ENCODE assay signal across 10 cellular contexts in genomic region chr10:58465641-58466040, GRCh38. TPM values are rescaled to one million over a fixed set of nuclear protein-coding genes. Genes with fewer than 3 reads are reported as not detected.
"Had no signal": no experiment of that assay in that cellular context is flagged by ENCODE, and none has a peak within 500 bp of the region (broad histone marks: within the 10 kb centered on the region; RNA-seq: fewer than 3 reads in every experiment).

No MANE protein-coding gene starts in this region.

- DNase-seq: activated CD4-positive, alpha-beta T cell treated with anti-CD3 and anti-CD28 coated beads, Interleukin-2, amount 50 U/mL, for 4 hours; activated gamma-delta T cell; activated T-cell treated with anti-CD3 and anti-CD28 coated beads, Interleukin-2, amount 50 U/mL, for 72 hours; effector CD8-positive, alpha-beta T cell; stimulated activated CD4-positive, alpha-beta T cell treated with anti-CD3 and anti-CD28 coated beads, Interleukin-12 subunit alpha, Interleukin-12 subunit beta, amount 100 ng/mL, for 4 hours; stimulated activated CD4-positive, alpha-beta T cell treated with anti-CD3 and anti-CD28 coated beads, Interleukin-1b, Interleukin-23, amount 100 ng/mL, for 48 hours; stimulated activated CD8-positive, alpha-beta memory T cell treated with anti-CD3 and anti-CD28 coated beads, Interleukin-4, amount 100 ng/mL, for 48 hours; stimulated activated naive CD4-positive, alpha-beta T cell had no signal

- ATAC-seq: activated T-cell treated with anti-CD3 and anti-CD28 coated beads, Interleukin-2, amount 50 U/mL, for 72 hours; natural killer cell treated with Interleukin-12 subunit alpha and Interleukin-12 subunit beta and Interleukin-15 and Interleukin-18, amount 100 ng/mL, for 72 hours had no signal

RNA-seq across cellular contexts. Expression of gene BICC1, which starts 47.0 kb away (rescaled TPM):
- total RNA-seq: activated CD8-positive, alpha-beta memory T cell treated with anti-CD3 and anti-CD28 coated beads for 36 hours; activated T-cell treated with anti-CD3 and anti-CD28 coated beads, Interleukin-2, amount 50 U/mL, for 72 hours had no signal
